In the genomic region with DNA sequence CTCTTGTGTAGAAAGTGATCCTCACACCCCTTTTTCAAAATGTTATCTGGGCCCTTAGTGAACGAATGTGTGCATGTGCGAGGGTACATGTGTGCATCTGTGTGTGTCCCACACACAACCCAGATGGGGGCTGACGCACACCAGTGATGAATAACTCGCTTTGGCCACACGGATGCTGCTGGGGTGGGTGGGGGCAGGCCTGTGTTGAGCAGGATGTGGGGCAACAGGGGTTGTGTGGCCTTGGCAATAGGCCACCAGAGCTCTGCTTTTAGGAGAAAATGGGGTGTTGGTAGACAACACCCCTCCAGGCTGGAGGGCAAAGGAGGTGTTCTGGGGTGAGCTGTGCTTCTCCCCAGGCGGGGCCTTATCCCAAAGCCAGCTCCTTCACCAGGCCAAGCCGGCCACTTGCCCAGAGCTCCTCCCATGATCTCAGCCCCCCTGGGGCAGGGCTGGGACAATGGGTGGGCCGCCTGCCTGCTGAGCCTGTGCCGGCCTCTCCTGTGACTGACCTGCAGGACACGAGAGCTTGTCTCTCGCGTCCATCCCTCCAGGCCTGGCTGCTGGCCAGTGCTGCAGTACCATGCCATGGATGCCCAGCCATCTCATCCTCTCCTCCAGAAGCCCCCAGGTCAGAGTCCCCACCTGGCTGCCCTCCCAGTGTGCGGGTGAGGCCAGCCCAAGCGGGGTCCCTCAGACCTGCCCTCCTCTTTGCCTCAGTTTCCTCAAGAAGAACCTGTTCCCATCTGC, we compare ENCODE assay signal across 8 cellular contexts. TPM values are rescaled to one million over a fixed set of nuclear protein-coding genes. Genes with fewer than 3 reads are reported as not detected.
DNase-seq lines count a peak whose midpoint lies in the region; ATAC-seq and TF ChIP-seq lines count a peak whose summit lies in the region.

No MANE protein-coding gene starts in this region.

- no peaks in the 10 kb centered on the region for H3K9me3 Mint-ChIP-seq in activated naive CD8-positive, alpha-beta T cell treated with anti-CD3 and anti-CD28 coated beads for 36 hours
- no peaks in the 10 kb centered on the region for H3K9me3 Mint-ChIP-seq in stimulated activated naive CD8-positive, alpha-beta T cell treated with anti-CD3 and anti-CD28 coated beads, Interleukin-15, amount 100 ng/mL, for 72 hours

- H3K4me3 Mint-ChIP-seq in activated naive CD8-positive, alpha-beta T cell treated with anti-CD3 and anti-CD28 coated beads for 36 hours: peak overlapping the region; percentile 85
- peak overlapping the region; percentile 88 to 92 for H3K4me3 Mint-ChIP-seq in stimulated activated naive CD8-positive, alpha-beta T cell treated with anti-CD3 and anti-CD28 coated beads, Interleukin-15, amount 100 ng/mL, for 72 hours

- H3K27me3 Mint-ChIP-seq in activated naive CD8-positive, alpha-beta T cell treated with anti-CD3 and anti-CD28 coated beads for 36 hours: no peaks in the 10 kb centered on the region
- no peaks in the 10 kb centered on the region for H3K27me3 Mint-ChIP-seq in stimulated activated naive CD8-positive, alpha-beta T cell treated with anti-CD3 and anti-CD28 coated beads, Interleukin-15, amount 100 ng/mL, for 72 hours

- peaks cover 41% of the 10 kb centered on the region for H3K4me1 ChIP-seq in iPS-18a (ENCODE audit: control insufficient read depth, low read depth, low read length)

- H3K27me3 ChIP-seq in iPS-18a (ENCODE audit: control insufficient read depth, insufficient read depth, low read length): no peaks in the 10 kb centered on the region

- peaks cover 47% of the 10 kb centered on the region for H3K4me1 Mint-ChIP-seq in activated naive CD8-positive, alpha-beta T cell treated with anti-CD3 and anti-CD28 coated beads for 36 hours
- H3K4me1 Mint-ChIP-seq in stimulated activated naive CD8-positive, alpha-beta T cell treated with anti-CD3 and anti-CD28 coated beads, Interleukin-15, amount 100 ng/mL, for 72 hours: peaks cover 78% of the 10 kb centered on the region

- peaks cover 37% of the 10 kb centered on the region for H3K36me3 ChIP-seq in iPS-18a (ENCODE audit: control insufficient read depth, low read depth, low read length)

- peak overlapping the region; percentile 75 for H3K27ac ChIP-seq in iPS-18a (ENCODE audit: low read length)

- H3K9me3 ChIP-seq in iPS-18a (ENCODE audit: control insufficient read depth, low read depth, low read length): no peaks in the 10 kb centered on the region

- peak; percentile 79 for ATAC-seq in stimulated activated naive CD8-positive, alpha-beta T cell treated with anti-CD3 and anti-CD28 coated beads, Interleukin-15, amount 100 ng/mL, for 72 hours
- ATAC-seq in HG03196 (IDR thresholded peaks at IDR 0.05; ENCODE audit: unreplicated experiment) (no peak), HG02981 (IDR thresholded peaks at IDR 0.05; ENCODE audit: unreplicated experiment) (no peak)

- H3K36me3 Mint-ChIP-seq in activated naive CD8-positive, alpha-beta T cell treated with anti-CD3 and anti-CD28 coated beads for 36 hours: peaks cover 24% of the 10 kb centered on the region

- DNase-seq in HFF-Myc (ENCODE audit: extremely low read depth, low read depth): no peak
- DNase-seq in activated naive CD8-positive, alpha-beta T cell treated with anti-CD3 and anti-CD28 coated beads for 36 hours: peak; percentile 77
- DNase-seq in stimulated activated naive CD8-positive, alpha-beta T cell treated with anti-CD3 and anti-CD28 coated beads, Interleukin-15, amount 100 ng/mL, for 72 hours: peak; percentile 59 to 84
- no peak for DNase-seq in HuH-7.5 (ENCODE audit: low spot score)
- no peak for DNase-seq in activated CD4-positive, alpha-beta T cell treated with anti-CD3 and anti-CD28 coated beads, Interleukin-2, amount 50 U/mL, for 1 hour

- peak overlapping the region; percentile 91 for H3K9ac ChIP-seq in iPS-18a (ENCODE audit: low read length)

- H3K4me3 ChIP-seq in HFF-Myc (replicated peaks; ENCODE audit: low read depth, low read length) (peak overlapping the region; percentile 82), iPS-18a (ENCODE audit: low read length) (peak overlapping the region; percentile 84)

- TF ChIP-seq CTCF in HFF-Myc (IDR thresholded peaks at IDR 0.05; ENCODE audit: low read depth, low read length, missing control alignments): no peak

- peak overlapping the region; percentile 89 for H3K27ac Mint-ChIP-seq in activated naive CD8-positive, alpha-beta T cell treated with anti-CD3 and anti-CD28 coated beads for 36 hours
- H3K27ac Mint-ChIP-seq in stimulated activated naive CD8-positive, alpha-beta T cell treated with anti-CD3 and anti-CD28 coated beads, Interleukin-15, amount 100 ng/mL, for 72 hours: peak overlapping the region; percentile 78 to 92

RNA-seq across cellular contexts. Expression of a gene that starts 1.7 kb away (rescaled TPM):
- total RNA-seq in activated naive CD8-positive, alpha-beta T cell treated with anti-CD3 and anti-CD28 coated beads for 36 hours: 100 to 1,000 TPM; 100 to 106 TPM

RNA-seq across cellular contexts. Expression of a gene that starts 25.2 kb away (rescaled TPM):
- total RNA-seq in activated naive CD8-positive, alpha-beta T cell treated with anti-CD3 and anti-CD28 coated beads for 36 hours: 10 to 100 TPM; 21.5 to 21.8 TPM

RNA-seq across cellular contexts. Expression of a gene that starts 25.6 kb away (rescaled TPM):
- total RNA-seq in activated naive CD8-positive, alpha-beta T cell treated with anti-CD3 and anti-CD28 coated beads for 36 hours: 10 to 100 TPM; 38.5 to 41.9 TPM

RNA-seq across cellular contexts. Expression of a gene that starts 37.8 kb away (rescaled TPM):
- 1 to 10 TPM; 8.2 to 8.6 TPM for total RNA-seq in activated naive CD8-positive, alpha-beta T cell treated with anti-CD3 and anti-CD28 coated beads for 36 hours

RNA-seq across cellular contexts. Expression of a gene that starts 45.0 kb away (rescaled TPM):
- 100 to 1,000 TPM; 211 to 220 TPM for total RNA-seq in activated naive CD8-positive, alpha-beta T cell treated with anti-CD3 and anti-CD28 coated beads for 36 hours

Comparison
In these comparisons a context has a peak if more than half of its experiments do, and no peak if none do; other contexts are left out.
1. DNase-seq: peak in activated naive CD8-positive, alpha-beta T cell treated with anti-CD3 and anti-CD28 coated beads for 36 hours (single experiment) and stimulated activated naive CD8-positive, alpha-beta T cell treated with anti-CD3 and anti-CD28 coated beads, Interleukin-15, amount 100 ng/mL, for 72 hours (2 of 2); none in HFF-Myc (single experiment), HuH-7.5 (single experiment) and activated CD4-positive, alpha-beta T cell treated with anti-CD3 and anti-CD28 coated beads, Interleukin-2, amount 50 U/mL, for 1 hour (single experiment).